In the genomic region with DNA sequence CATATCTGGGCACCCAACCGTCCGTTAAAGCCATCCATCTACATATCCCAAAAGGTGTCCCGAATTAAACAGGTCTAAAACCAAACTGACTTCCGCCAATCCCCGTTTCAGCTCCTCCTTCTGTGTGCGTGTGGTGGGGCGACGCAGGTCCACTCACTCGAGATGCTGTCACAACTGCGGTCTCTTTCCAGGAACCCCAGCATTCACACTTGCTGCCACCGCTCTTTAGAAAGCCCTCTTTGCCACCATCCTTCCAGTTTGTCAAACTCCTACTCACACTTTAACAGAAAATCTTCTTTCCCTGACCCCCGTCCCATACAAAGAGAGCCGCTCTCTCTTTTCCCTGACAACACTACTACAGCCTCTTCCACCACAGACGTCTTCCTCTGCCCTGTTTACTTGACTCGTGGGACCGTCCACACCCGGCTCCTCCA, we compare ENCODE assay signal across 6 cellular contexts. TPM values are rescaled to one million over a fixed set of nuclear protein-coding genes. Genes with fewer than 3 reads are reported as not detected.
DNase-seq lines count a peak whose midpoint lies in the region; FAIRE-seq and TF ChIP-seq lines count a peak whose summit lies in the region.

No MANE protein-coding gene starts in this region.

- no peaks in the 10 kb centered on the region for H3K9me2 ChIP-seq in SK-N-SH

- TF ChIP-seq RAD21 in SK-N-SH (IDR thresholded peaks at IDR 0.05; ENCODE audit: low read length) = no peak

- POLR2A ChIA-PET in SK-N-SH (lab: Yijun Ruan, JAX) = interaction anchor here (0.9 to 1.5 kb wide), 5 partner anchors 21 to 334 kb away, joined by 3 to 7 read pairs (median 4); a partner anchor contains a TSS

- H3K4me2 ChIP-seq in SK-N-SH = peak overlapping the region; percentile 95

- H3K9me3 ChIP-seq in SK-N-SH (no peaks in the 10 kb centered on the region), stomach smooth muscle (ENCODE audit: control insufficient read depth in 2 of 2, low read length in 2 of 2) (no peaks in the 10 kb centered on the region)

- TF ChIP-seq EP300 in SK-N-SH (IDR thresholded peaks at IDR 0.05; ENCODE audit: borderline replicate concordance in 1 of 2, low read depth in 1 of 2, low read length in 1 of 2) = no peak

- CTCF ChIA-PET in SK-N-SH (lab: Yijun Ruan, JAX) = interaction anchor here (0.7 to 3.8 kb wide), 23 partner anchors 10 to 485 kb away, joined by 3 to 26 read pairs (median 5); a partner anchor contains a TSS

- H3K4me1 ChIP-seq in SK-N-SH (ENCODE audit: control insufficient read depth in 1 of 2, insufficient read depth in 2 of 2, low read depth in 1 of 2, low read length in 1 of 2) = peaks cover 4 to 8% of the 10 kb centered on the region in 2 experiments; a peak in 3 of 4 replicates
- H3K4me1 ChIP-seq in stomach smooth muscle (ENCODE audit: control insufficient read depth, insufficient read depth, low read length) = peaks cover 14% of the 10 kb centered on the region

- H3K27me3 ChIP-seq in SK-N-SH (ENCODE audit: insufficient read depth) (peaks cover 24% of the 10 kb centered on the region), stomach smooth muscle (ENCODE audit: control insufficient read depth in 1 of 2, insufficient read depth in 2 of 2, low read length in 2 of 2) (peaks cover 4 to 9% of the 10 kb centered on the region in 2 donors)

- H3K4me3 ChIP-seq in SK-N-SH (ENCODE audit: low read depth in 2 of 2, low read length in 1 of 2) = peak overlapping the region; percentile 91 to 93
- H3K4me3 ChIP-seq in stomach smooth muscle (ENCODE audit: low read length in 2 of 2) = peak overlapping the region; percentile 92 to 98

- 3% methylated on average over 17 of the region's 17 CpGs for WGBS in SK-N-SH (ENCODE audit: low lambda C conversion rate)

- no peaks in the 10 kb centered on the region for H4K20me1 ChIP-seq in SK-N-SH (ENCODE audit: insufficient read depth)

- H3K36me3 ChIP-seq in SK-N-SH (replicated peaks in 1 of 2; ENCODE audit: control insufficient read depth in 1 of 2, insufficient read depth in 2 of 2, low read length in 1 of 2) (peaks cover 16 to 31% of the 10 kb centered on the region in 2 experiments), stomach smooth muscle (ENCODE audit: control insufficient read depth in 2 of 2, insufficient read depth in 2 of 2, low read length in 2 of 2) (peaks cover 31 to 33% of the 10 kb centered on the region in 2 donors)

- H3F3A ChIP-seq in SK-N-SH (replicated peaks; ENCODE audit: insufficient read depth) = no peaks in the 10 kb centered on the region

- H3K27ac ChIP-seq in SK-N-SH (ENCODE audit: low read depth in 2 of 2, low read length in 1 of 2) (peak overlapping the region in 1 of 2 experiments; percentile 42; a peak in 1 of 4 replicates), stomach smooth muscle (ENCODE audit: low read length) (peak overlapping the region; percentile 75)

- H3K9ac ChIP-seq in SK-N-SH (peak overlapping the region; percentile 89), stomach smooth muscle (ENCODE audit: low read length in 2 of 2) (peak overlapping the region; percentile 83 to 95)

- no peak for DNase-seq in GM18507 (ENCODE audit: extremely low spot score, insufficient read length, low read depth)
- DNase-seq in SK-N-SH = no peak
- DNase-seq in germinal center (ENCODE audit: low spot score) = peak; percentile 40
- DNase-seq in foreskin melanocyte = no peak
- no peak for DNase-seq in DMS53 treated with DMSO at 0.1 percent for 48 hours (lab: John Stamatoyannopoulos, UW; ENCODE audit: unreplicated experiment)

- H3K79me2 ChIP-seq in SK-N-SH (ENCODE audit: insufficient read depth) = peaks cover 27% of the 10 kb centered on the region

- FAIRE-seq in GM18507 (lab: Jason Lieb, UNC) = peak; percentile 45

- no peak for TF ChIP-seq CTCF in SK-N-SH (IDR thresholded peaks at IDR 0.05)

- peak overlapping the region; percentile 83 for H2AFZ ChIP-seq in SK-N-SH (ENCODE audit: low read depth)

TF ChIP-seq in SK-N-SH, 30 proteins besides CTCF, POLR2A, EP300 and RAD21:
- TF ChIP-seq RXRA (IDR thresholded peaks at IDR 0.05; ENCODE audit: borderline replicate concordance, low read depth) (no peak), TEAD4 (IDR thresholded peaks at IDR 0.05; ENCODE audit: borderline replicate concordance, insufficient read depth) (no peak), FOXJ3 (CRISPR knock-in tag; IDR thresholded peaks at IDR 0.05) (no peak), NRF1 (IDR thresholded peaks at IDR 0.05; ENCODE audit: low read depth, low read length) (no peak), RFX5 (IDR thresholded peaks at IDR 0.05; ENCODE audit: low read length) (no peak), GABPA (IDR thresholded peaks at IDR 0.05; ENCODE audit: low read depth) (no peak), ELF1 (IDR thresholded peaks at IDR 0.05) (no peak)
- TF ChIP-seq, protein P1, sequence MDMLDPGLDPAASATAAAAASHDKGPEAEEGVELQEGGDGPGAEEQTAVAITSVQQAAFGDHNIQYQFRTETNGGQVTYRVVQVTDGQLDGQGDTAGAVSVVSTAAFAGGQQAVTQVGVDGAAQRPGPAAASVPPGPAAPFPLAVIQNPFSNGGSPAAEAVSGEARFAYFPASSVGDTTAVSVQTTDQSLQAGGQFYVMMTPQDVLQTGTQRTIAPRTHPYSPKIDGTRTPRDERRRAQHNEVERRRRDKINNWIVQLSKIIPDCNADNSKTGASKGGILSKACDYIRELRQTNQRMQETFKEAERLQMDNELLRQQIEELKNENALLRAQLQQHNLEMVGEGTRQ (IDR thresholded peaks at IDR 0.05; ENCODE audit: borderline replicate concordance, low read depth, low read length) = no peak
- TF ChIP-seq, protein P2, sequence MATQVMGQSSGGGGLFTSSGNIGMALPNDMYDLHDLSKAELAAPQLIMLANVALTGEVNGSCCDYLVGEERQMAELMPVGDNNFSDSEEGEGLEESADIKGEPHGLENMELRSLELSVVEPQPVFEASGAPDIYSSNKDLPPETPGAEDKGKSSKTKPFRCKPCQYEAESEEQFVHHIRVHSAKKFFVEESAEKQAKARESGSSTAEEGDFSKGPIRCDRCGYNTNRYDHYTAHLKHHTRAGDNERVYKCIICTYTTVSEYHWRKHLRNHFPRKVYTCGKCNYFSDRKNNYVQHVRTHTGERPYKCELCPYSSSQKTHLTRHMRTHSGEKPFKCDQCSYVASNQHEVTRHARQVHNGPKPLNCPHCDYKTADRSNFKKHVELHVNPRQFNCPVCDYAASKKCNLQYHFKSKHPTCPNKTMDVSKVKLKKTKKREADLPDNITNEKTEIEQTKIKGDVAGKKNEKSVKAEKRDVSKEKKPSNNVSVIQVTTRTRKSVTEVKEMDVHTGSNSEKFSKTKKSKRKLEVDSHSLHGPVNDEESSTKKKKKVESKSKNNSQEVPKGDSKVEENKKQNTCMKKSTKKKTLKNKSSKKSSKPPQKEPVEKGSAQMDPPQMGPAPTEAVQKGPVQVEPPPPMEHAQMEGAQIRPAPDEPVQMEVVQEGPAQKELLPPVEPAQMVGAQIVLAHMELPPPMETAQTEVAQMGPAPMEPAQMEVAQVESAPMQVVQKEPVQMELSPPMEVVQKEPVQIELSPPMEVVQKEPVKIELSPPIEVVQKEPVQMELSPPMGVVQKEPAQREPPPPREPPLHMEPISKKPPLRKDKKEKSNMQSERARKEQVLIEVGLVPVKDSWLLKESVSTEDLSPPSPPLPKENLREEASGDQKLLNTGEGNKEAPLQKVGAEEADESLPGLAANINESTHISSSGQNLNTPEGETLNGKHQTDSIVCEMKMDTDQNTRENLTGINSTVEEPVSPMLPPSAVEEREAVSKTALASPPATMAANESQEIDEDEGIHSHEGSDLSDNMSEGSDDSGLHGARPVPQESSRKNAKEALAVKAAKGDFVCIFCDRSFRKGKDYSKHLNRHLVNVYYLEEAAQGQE (IDR thresholded peaks at IDR 0.05; ENCODE audit: low read depth, low read length) = no peak
- TF ChIP-seq, protein P3, sequence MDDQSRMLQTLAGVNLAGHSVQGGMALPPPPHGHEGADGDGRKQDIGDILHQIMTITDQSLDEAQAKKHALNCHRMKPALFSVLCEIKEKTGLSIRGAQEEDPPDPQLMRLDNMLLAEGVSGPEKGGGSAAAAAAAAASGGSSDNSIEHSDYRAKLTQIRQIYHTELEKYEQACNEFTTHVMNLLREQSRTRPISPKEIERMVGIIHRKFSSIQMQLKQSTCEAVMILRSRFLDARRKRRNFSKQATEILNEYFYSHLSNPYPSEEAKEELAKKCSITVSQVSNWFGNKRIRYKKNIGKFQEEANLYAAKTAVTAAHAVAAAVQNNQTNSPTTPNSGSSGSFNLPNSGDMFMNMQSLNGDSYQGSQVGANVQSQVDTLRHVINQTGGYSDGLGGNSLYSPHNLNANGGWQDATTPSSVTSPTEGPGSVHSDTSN (IDR thresholded peaks at IDR 0.05) = no peak
- TF ChIP-seq, protein P4, sequence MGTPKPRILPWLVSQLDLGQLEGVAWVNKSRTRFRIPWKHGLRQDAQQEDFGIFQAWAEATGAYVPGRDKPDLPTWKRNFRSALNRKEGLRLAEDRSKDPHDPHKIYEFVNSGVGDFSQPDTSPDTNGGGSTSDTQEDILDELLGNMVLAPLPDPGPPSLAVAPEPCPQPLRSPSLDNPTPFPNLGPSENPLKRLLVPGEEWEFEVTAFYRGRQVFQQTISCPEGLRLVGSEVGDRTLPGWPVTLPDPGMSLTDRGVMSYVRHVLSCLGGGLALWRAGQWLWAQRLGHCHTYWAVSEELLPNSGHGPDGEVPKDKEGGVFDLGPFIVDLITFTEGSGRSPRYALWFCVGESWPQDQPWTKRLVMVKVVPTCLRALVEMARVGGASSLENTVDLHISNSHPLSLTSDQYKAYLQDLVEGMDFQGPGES (IDR thresholded peaks at IDR 0.05; ENCODE audit: low read depth, low read length) = no peak
- TF ChIP-seq, protein P5, sequence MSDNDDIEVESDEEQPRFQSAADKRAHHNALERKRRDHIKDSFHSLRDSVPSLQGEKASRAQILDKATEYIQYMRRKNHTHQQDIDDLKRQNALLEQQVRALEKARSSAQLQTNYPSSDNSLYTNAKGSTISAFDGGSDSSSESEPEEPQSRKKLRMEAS (IDR thresholded peaks at IDR 0.05; ENCODE audit: low read depth) = no peak

RNA-seq across cellular contexts. Expression of a gene that starts 0.5 kb away (rescaled TPM):
- 14.5 and 15.4 TPM in 2 replicates for polyA plus RNA-seq in SK-N-SH (2012; rRNA removed)
- polyA plus RNA-seq in SK-N-SH (2012; cell fraction: cytosol; rRNA removed) = 6.6 and 10.1 TPM in 2 replicates
- 22.4 and 27.9 TPM in 2 replicates for polyA plus RNA-seq in SK-N-SH (2012; cell fraction: nucleus; rRNA removed)

RNA-seq across cellular contexts. Expression of a gene that starts 6.1 kb away (rescaled TPM):
- not detected in 2 replicates for polyA plus RNA-seq in SK-N-SH (2012; rRNA removed)
- not detected in 2 replicates for polyA plus RNA-seq in SK-N-SH (2012; cell fraction: cytosol; rRNA removed)
- polyA plus RNA-seq in SK-N-SH (2012; cell fraction: nucleus; rRNA removed) = not detected in 2 replicates

RNA-seq across cellular contexts. Expression of a gene that starts 12.9 kb away (rescaled TPM):
- polyA plus RNA-seq in SK-N-SH (2012; rRNA removed) = not detected in 2 replicates
- polyA plus RNA-seq in SK-N-SH (2012; cell fraction: cytosol; rRNA removed) = not detected in 2 replicates
- polyA plus RNA-seq in SK-N-SH (2012; cell fraction: nucleus; rRNA removed) = not detected in 2 replicates

RNA-seq across cellular contexts. Expression of a gene that starts 21.8 kb away (rescaled TPM):
- 21.5 and 30.4 TPM in 2 replicates for polyA plus RNA-seq in SK-N-SH (2012; rRNA removed)
- 15.1 and 23.8 TPM in 2 replicates for polyA plus RNA-seq in SK-N-SH (2012; cell fraction: cytosol; rRNA removed)
- polyA plus RNA-seq in SK-N-SH (2012; cell fraction: nucleus; rRNA removed) = 30.5 and 30.9 TPM in 2 replicates

RNA-seq across cellular contexts. Expression of a gene that starts 34.6 kb away (rescaled TPM):
- 34.2 and 44.7 TPM in 2 replicates for polyA plus RNA-seq in SK-N-SH (2012; rRNA removed)
- polyA plus RNA-seq in SK-N-SH (2012; cell fraction: cytosol; rRNA removed) = 26.4 and 39.5 TPM in 2 replicates
- 55.0 and 79.5 TPM in 2 replicates for polyA plus RNA-seq in SK-N-SH (2012; cell fraction: nucleus; rRNA removed)
